Comparison of ENCODE assay signal across 8 cellular contexts in genomic region chr4:101169044-101170014, GRCh38.
DNase-seq lines count a peak whose midpoint lies in the region; ATAC-seq and TF ChIP-seq lines count a peak whose summit lies in the region.

No MANE protein-coding gene starts in this region.

- TF ChIP-seq CTCF in Calu3 (IDR thresholded peaks at IDR 0.05; ENCODE audit: unreplicated experiment): peak; percentile 58
- peak; percentile 51 to 66 (median 54) for TF ChIP-seq CTCF in esophagus muscularis mucosa (IDR thresholded peaks at IDR 0.05)
- peak; percentile 82 for TF ChIP-seq CTCF in neural crest cell (conservative IDR thresholded peaks at IDR 0.05)
- peak; percentile 73 for TF ChIP-seq CTCF in upper lobe of right lung (IDR thresholded peaks at IDR 0.05)

- no peaks in the 10 kb centered on the region for H3K27me3 ChIP-seq in esophagus muscularis mucosa
- H3K27me3 ChIP-seq in upper lobe of right lung: no peaks in the 10 kb centered on the region

- H3K9me3 ChIP-seq in esophagus muscularis mucosa (no peaks in the 10 kb centered on the region), upper lobe of right lung (no peaks in the 10 kb centered on the region)

- 64% methylated on average over 6 of the region's 6 CpGs for WGBS in esophagus muscularis mucosa

- no peak for TF ChIP-seq EP300 in esophagus muscularis mucosa (IDR thresholded peaks at IDR 0.05)

- DNase-seq in Calu3 (peak; percentile 58), NCI-H82 (lab: John Stamatoyannopoulos, UW) (peak; percentile 85), esophagus muscularis mucosa (ENCODE audit: extremely low spot score) (no peak), neural crest cell (ENCODE audit: low read depth, low spot score) (peak; percentile 22), upper lobe of right lung (no peak)
- DNase-seq in activated CD8-positive, alpha-beta memory T cell treated with anti-CD3 and anti-CD28 coated beads, Interleukin-2, amount 10 ng/mL, durations not matched to agents 7 days and 5 days: peak; percentile 77

- H3K9me3 Mint-ChIP-seq in Calu3 (ENCODE audit: low read depth, unreplicated experiment) (no peaks in the 10 kb centered on the region), neural crest cell (no peaks in the 10 kb centered on the region)
- H3K9me3 Mint-ChIP-seq in activated CD8-positive, alpha-beta memory T cell treated with anti-CD3 and anti-CD28 coated beads, Interleukin-2, amount 10 ng/mL, durations not matched to agents 7 days and 5 days (ENCODE audit: low read depth): no peaks in the 10 kb centered on the region

- TF ChIP-seq POLR2A in esophagus muscularis mucosa (IDR thresholded peaks at IDR 0.05; ENCODE audit: low read depth): no peak

- no peaks in the 10 kb centered on the region for H3K36me3 Mint-ChIP-seq in Calu3 (ENCODE audit: insufficient read depth, unreplicated experiment)
- peaks cover 3% of the 10 kb centered on the region for H3K36me3 Mint-ChIP-seq in activated CD8-positive, alpha-beta memory T cell treated with anti-CD3 and anti-CD28 coated beads, Interleukin-2, amount 10 ng/mL, durations not matched to agents 7 days and 5 days
- H3K36me3 Mint-ChIP-seq in neural crest cell (ENCODE audit: low read depth): no peaks in the 10 kb centered on the region

- CTCF ChIA-PET in Calu3 (lab: Charles Lee): interaction anchor here (0.7 to 1.1 kb wide), 3 partner anchors 15 to 561 kb away, joined by 3 to 4 read pairs (median 3); no protein-coding TSS in a partner anchor
- CTCF ChIA-PET in activated CD8-positive, alpha-beta memory T cell treated with anti-CD3 and anti-CD28 coated beads, Interleukin-2, amount 10 ng/mL, durations not matched to agents 7 days and 5 days (lab: Charles Lee): interaction anchor here (0.6 to 1.8 kb wide), 9 partner anchors 10 to 562 kb away, joined by 3 to 9 read pairs (median 4); no protein-coding TSS in a partner anchor

- ATAC-seq in GM21360 (IDR thresholded peaks at IDR 0.05; ENCODE audit: unreplicated experiment) (peak; percentile 99), HG03565 (IDR thresholded peaks at IDR 0.05; ENCODE audit: unreplicated experiment) (peak; percentile 97), upper lobe of right lung (peak; percentile 99)
- peak; percentile 93 for ATAC-seq in activated CD8-positive, alpha-beta memory T cell treated with anti-CD3 and anti-CD28 coated beads, Interleukin-2, amount 10 ng/mL, durations not matched to agents 7 days and 5 days

- H3K27me3 Mint-ChIP-seq in Calu3 (ENCODE audit: unreplicated experiment) (no peaks in the 10 kb centered on the region), neural crest cell (ENCODE audit: low read depth) (no peaks in the 10 kb centered on the region)
- H3K27me3 Mint-ChIP-seq in activated CD8-positive, alpha-beta memory T cell treated with anti-CD3 and anti-CD28 coated beads, Interleukin-2, amount 10 ng/mL, durations not matched to agents 7 days and 5 days: no peaks in the 10 kb centered on the region

- H3K4me3 ChIP-seq in esophagus muscularis mucosa (no peak overlapping the region), upper lobe of right lung (no peak overlapping the region)

- no peaks in the 10 kb centered on the region for H3K36me3 ChIP-seq in esophagus muscularis mucosa
- no peaks in the 10 kb centered on the region for H3K36me3 ChIP-seq in upper lobe of right lung

- H3K27ac Mint-ChIP-seq in Calu3 (ENCODE audit: unreplicated experiment) (no peak overlapping the region), neural crest cell (ENCODE audit: unreplicated experiment) (no peak overlapping the region)
- H3K27ac Mint-ChIP-seq in activated CD8-positive, alpha-beta memory T cell treated with anti-CD3 and anti-CD28 coated beads, Interleukin-2, amount 10 ng/mL, durations not matched to agents 7 days and 5 days: no peak overlapping the region

- intact Hi-C loops in Calu3 (cut with micrococcal nuclease; ENCODE audit: unreplicated experiment): loop anchor here (1.0 to 5.0 kb wide), 3 partner anchors 188 to 561 kb away; no protein-coding TSS in a partner anchor
- intact Hi-C loops in esophagus muscularis mucosa (cut with DNase I): loop anchor here (5.0 kb wide), 1 partner anchor 558 kb away; no protein-coding TSS in a partner anchor
- intact Hi-C loops in upper lobe of right lung (cut with DNase I): no loop called here

- peaks cover 0 to 43% (median 27%) of the 10 kb centered on the region in 4 donors for H3K4me1 ChIP-seq in esophagus muscularis mucosa
- peaks cover 8% of the 10 kb centered on the region for H3K4me1 ChIP-seq in upper lobe of right lung

- no TSS peak for BruUV-seq in Calu3 (replicated peaks; lab: Mats Ljungman, UMichigan)

- H3K4me1 Mint-ChIP-seq in Calu3 (ENCODE audit: low read depth, unreplicated experiment) (no peaks in the 10 kb centered on the region), neural crest cell (peaks cover 4% of the 10 kb centered on the region)
- peaks cover 2% of the 10 kb centered on the region for H3K4me1 Mint-ChIP-seq in activated CD8-positive, alpha-beta memory T cell treated with anti-CD3 and anti-CD28 coated beads, Interleukin-2, amount 10 ng/mL, durations not matched to agents 7 days and 5 days

- H3K27ac ChIP-seq in esophagus muscularis mucosa (replicated peaks in 1 of 4): no peak overlapping the region
- H3K27ac ChIP-seq in upper lobe of right lung: no peak overlapping the region

- no peak overlapping the region for H3K4me3 Mint-ChIP-seq in Calu3 (ENCODE audit: low read depth, unreplicated experiment)
- no peak overlapping the region for H3K4me3 Mint-ChIP-seq in activated CD8-positive, alpha-beta memory T cell treated with anti-CD3 and anti-CD28 coated beads, Interleukin-2, amount 10 ng/mL, durations not matched to agents 7 days and 5 days
- no peak overlapping the region for H3K4me3 Mint-ChIP-seq in neural crest cell

Comparison
In these comparisons a context has a peak if more than half of its experiments do, and no peak if none do; other contexts are left out.
1. DNase-seq: peak in Calu3 (single experiment), NCI-H82 (single experiment), activated CD8-positive, alpha-beta memory T cell treated with anti-CD3 and anti-CD28 coated beads, Interleukin-2, amount 10 ng/mL, durations not matched to agents 7 days and 5 days (single experiment) and neural crest cell (single experiment); none in esophagus muscularis mucosa (single experiment) and upper lobe of right lung (single experiment).
2. Peak in every context shown above with its lines, with median percentiles within 50 percentile points of each other: CTCF ChIP-seq and ATAC-seq.